Comparison of ENCODE assay signal across 37 cellular contexts in genomic region chr2:53543083-53543482, GRCh38.
"Had no signal": no experiment of that assay in that cellular context is flagged by ENCODE, and none has a peak within 500 bp of the region (broad histone marks: within the 10 kb centered on the region; RNA-seq: fewer than 3 reads in every experiment).

No MANE protein-coding gene starts in this region.

- H3K36me3 ChIP-seq: adrenal gland, ascending aorta, brain microvascular endothelial cell, breast epithelium, cardiac muscle cell had no signal

- H3K4me3 Mint-ChIP-seq: activated naive CD4-positive, alpha-beta T cell treated with anti-CD3 and anti-CD28 coated beads for 36 hours; activated naive CD4-positive, alpha-beta T cell treated with anti-CD3 and anti-CD28 coated beads, Interleukin-2, amount 10 ng/mL, durations not matched to agents 7 days and 5 days; activated naive CD4-positive, alpha-beta T cell treated with anti-CD3 and anti-CD28 coated beads, Interleukin-2, amount 50 U/mL, for 24 hours; activated naive CD8-positive, alpha-beta T cell; activated naive CD8-positive, alpha-beta T cell treated with anti-CD3 and anti-CD28 coated beads for 36 hours; activated naive CD8-positive, alpha-beta T cell treated with anti-CD3 and anti-CD28 coated beads, Interleukin-2, amount 10 ng/mL, durations not matched to agents 7 days and 5 days; activated naive CD8-positive, alpha-beta T cell treated with anti-CD3 and anti-CD28 coated beads, Interleukin-2, amount 50 U/mL, for 24 hours; activated T-cell treated with anti-CD3 and anti-CD28 coated beads, Interleukin-2, amount 50 U/mL, for 24 hours; activated T-cell treated with anti-CD3 and anti-CD28 coated beads, Interleukin-2, amount 50 U/mL, for 4 hours; activated T-cell treated with anti-CD3 and anti-CD28 coated beads, Interleukin-2, amount 50 U/mL, for 72 hours; activated T-helper 1 cell treated with anti-CD3 and anti-CD28 coated beads, Interleukin-12 subunit alpha, Interleukin-12 subunit beta, Interleukin-2, Interleukin-4 antibody, amounts not matched to agents 30 ng/mL and 10 ng/mL and 1 ng/mL, durations not matched to agents 14 hours and 24 hours and 36 hours; activated T-helper 17 cell treated with anti-CD3 and anti-CD28 coated beads, Interleukin-2, amount 50 U/mL, for 72 hours; brain; central memory CD8-positive, alpha-beta T cell had no signal

- H3K4me1 Mint-ChIP-seq: activated naive CD4-positive, alpha-beta T cell treated with anti-CD3 and anti-CD28 coated beads, Interleukin-2, amount 10 ng/mL, durations not matched to agents 7 days and 5 days; activated naive CD4-positive, alpha-beta T cell treated with anti-CD3 and anti-CD28 coated beads, Interleukin-2, amount 50 U/mL, for 24 hours; activated naive CD8-positive, alpha-beta T cell treated with anti-CD3 and anti-CD28 coated beads for 36 hours; activated naive CD8-positive, alpha-beta T cell treated with anti-CD3 and anti-CD28 coated beads, Interleukin-2, amount 10 ng/mL, durations not matched to agents 7 days and 5 days; activated naive CD8-positive, alpha-beta T cell treated with anti-CD3 and anti-CD28 coated beads, Interleukin-2, amount 50 U/mL, for 24 hours; activated T-helper 17 cell treated with anti-CD3 and anti-CD28 coated beads, Interleukin-2, amount 50 U/mL, for 72 hours; central memory CD8-positive, alpha-beta T cell had no signal

- H3K4me1 ChIP-seq: adrenal gland, ascending aorta, body of pancreas, breast epithelium had no signal

- H3K27me3 ChIP-seq: adrenal gland, ascending aorta, body of pancreas, brain microvascular endothelial cell, breast epithelium, cardiac muscle cell had no signal

- H3K36me3 Mint-ChIP-seq: activated naive CD4-positive, alpha-beta T cell treated with anti-CD3 and anti-CD28 coated beads, Interleukin-2, amount 10 ng/mL, durations not matched to agents 7 days and 5 days; activated naive CD4-positive, alpha-beta T cell treated with anti-CD3 and anti-CD28 coated beads, Interleukin-2, amount 50 U/mL, for 24 hours; activated naive CD4-positive, alpha-beta T cell treated with anti-CD3 and anti-CD28 coated beads, Interleukin-2, amount 50 U/mL, for 72 hours; activated naive CD8-positive, alpha-beta T cell; activated naive CD8-positive, alpha-beta T cell treated with anti-CD3 and anti-CD28 coated beads for 36 hours; activated naive CD8-positive, alpha-beta T cell treated with anti-CD3 and anti-CD28 coated beads, Interleukin-2, amount 10 ng/mL, durations not matched to agents 7 days and 5 days; brain had no signal

- DNase-seq: activated effector memory CD4-positive, alpha-beta T cell treated with anti-CD3 and anti-CD28 coated beads, Interleukin-2, amount 50 U/mL, for 16 hours; activated effector memory CD4-positive, alpha-beta T cell treated with Interleukin-2 at 50 U/mL for 16 hours; activated gamma-delta T cell; activated gamma-delta T cell treated with Interleukin-2 at 50 U/mL for 16 hours; activated naive CD4-positive, alpha-beta T cell; activated naive CD4-positive, alpha-beta T cell treated with anti-CD3 and anti-CD28 coated beads for 36 hours; activated naive CD4-positive, alpha-beta T cell treated with anti-CD3 and anti-CD28 coated beads, Interleukin-2, amount 10 ng/mL, durations not matched to agents 7 days and 5 days; activated naive CD4-positive, alpha-beta T cell treated with anti-CD3 and anti-CD28 coated beads, Interleukin-2, amount 50 U/mL, for 16 hours; activated naive CD4-positive, alpha-beta T cell treated with Interleukin-2 at 50 U/mL for 16 hours; activated naive CD8-positive, alpha-beta T cell treated with anti-CD3 and anti-CD28 coated beads for 36 hours; activated naive CD8-positive, alpha-beta T cell treated with anti-CD3 and anti-CD28 coated beads, Interleukin-2, amount 10 ng/mL, durations not matched to agents 7 days and 5 days; activated naive CD8-positive, alpha-beta T cell treated with anti-CD3 and anti-CD28 coated beads, Interleukin-2, amount 50 U/mL, for 24 hours; activated T-cell treated with anti-CD3 and anti-CD28 coated beads, Interleukin-2, amount 50 U/mL, for 24 hours; activated T-cell treated with anti-CD3 and anti-CD28 coated beads, Interleukin-2, amount 50 U/mL, for 4 hours; activated T-cell treated with anti-CD3 and anti-CD28 coated beads, Interleukin-2, amount 50 U/mL, for 48 hours; activated T-cell treated with anti-CD3 and anti-CD28 coated beads, Interleukin-2, amount 50 U/mL, for 72 hours; adrenal gland; amniotic stem cell; amygdala; anterior cingulate cortex; aorta; body of pancreas; brain microvascular endothelial cell; caudate nucleus; central memory CD4-positive, alpha-beta T cell; cerebellar nuclear complex had no signal

- H3K27ac ChIP-seq: adrenal gland, ascending aorta, body of pancreas, brain microvascular endothelial cell, breast epithelium, cardiac muscle cell had no signal

- H3K27me3 Mint-ChIP-seq: activated naive CD8-positive, alpha-beta T cell treated with anti-CD3 and anti-CD28 coated beads, Interleukin-2, amount 50 U/mL, for 24 hours had no signal

- H3K9me3 ChIP-seq: adrenal gland had no signal

- ATAC-seq: activated naive CD4-positive, alpha-beta T cell treated with anti-CD3 and anti-CD28 coated beads, Interleukin-2, amount 50 U/mL, for 72 hours; activated naive CD8-positive, alpha-beta T cell treated with anti-CD3 and anti-CD28 coated beads, Interleukin-2, amount 50 U/mL, for 24 hours; activated T-cell treated with anti-CD3 and anti-CD28 coated beads, Interleukin-2, amount 50 U/mL, for 4 hours; activated T-cell treated with anti-CD3 and anti-CD28 coated beads, Interleukin-2, amount 50 U/mL, for 72 hours; activated T-helper 17 cell treated with anti-CD3 and anti-CD28 coated beads, Interleukin-2, amount 50 U/mL, for 72 hours; body of pancreas had no signal

- H3K27ac Mint-ChIP-seq: activated naive CD4-positive, alpha-beta T cell treated with anti-CD3 and anti-CD28 coated beads for 36 hours; activated naive CD4-positive, alpha-beta T cell treated with anti-CD3 and anti-CD28 coated beads, Interleukin-2, amount 10 ng/mL, durations not matched to agents 7 days and 5 days; activated naive CD4-positive, alpha-beta T cell treated with anti-CD3 and anti-CD28 coated beads, Interleukin-2, amount 50 U/mL, for 24 hours; activated naive CD4-positive, alpha-beta T cell treated with anti-CD3 and anti-CD28 coated beads, Interleukin-2, amount 50 U/mL, for 72 hours; activated naive CD8-positive, alpha-beta T cell; activated naive CD8-positive, alpha-beta T cell treated with anti-CD3 and anti-CD28 coated beads for 36 hours; activated naive CD8-positive, alpha-beta T cell treated with anti-CD3 and anti-CD28 coated beads, Interleukin-2, amount 10 ng/mL, durations not matched to agents 7 days and 5 days; activated naive CD8-positive, alpha-beta T cell treated with anti-CD3 and anti-CD28 coated beads, Interleukin-2, amount 50 U/mL, for 24 hours; activated T-cell treated with anti-CD3 and anti-CD28 coated beads, Interleukin-2, amount 50 U/mL, for 24 hours; activated T-cell treated with anti-CD3 and anti-CD28 coated beads, Interleukin-2, amount 50 U/mL, for 72 hours; activated T-helper 1 cell treated with anti-CD3 and anti-CD28 coated beads, Interleukin-12 subunit alpha, Interleukin-12 subunit beta, Interleukin-2, Interleukin-4 antibody, amounts not matched to agents 30 ng/mL and 10 ng/mL and 1 ng/mL, durations not matched to agents 14 hours and 24 hours and 36 hours; activated T-helper 17 cell treated with anti-CD3 and anti-CD28 coated beads, Interleukin-2, amount 50 U/mL, for 72 hours; activated T-helper 2 cell treated with anti-CD3 and anti-CD28 coated beads, Interferon-gamma antibody, Interleukin-2, Interleukin-4, amounts not matched to agents 10 μg/mL and 5 μg/mL and 100 μg/mL, durations not matched to agents 14 hours and 24 hours and 36 hours had no signal

- H3K4me3 ChIP-seq: adrenal gland, ascending aorta, body of pancreas, breast epithelium, cardiac muscle cell had no signal
